7 cellular contexts compared by ENCODE assay signal in the genomic region with DNA sequence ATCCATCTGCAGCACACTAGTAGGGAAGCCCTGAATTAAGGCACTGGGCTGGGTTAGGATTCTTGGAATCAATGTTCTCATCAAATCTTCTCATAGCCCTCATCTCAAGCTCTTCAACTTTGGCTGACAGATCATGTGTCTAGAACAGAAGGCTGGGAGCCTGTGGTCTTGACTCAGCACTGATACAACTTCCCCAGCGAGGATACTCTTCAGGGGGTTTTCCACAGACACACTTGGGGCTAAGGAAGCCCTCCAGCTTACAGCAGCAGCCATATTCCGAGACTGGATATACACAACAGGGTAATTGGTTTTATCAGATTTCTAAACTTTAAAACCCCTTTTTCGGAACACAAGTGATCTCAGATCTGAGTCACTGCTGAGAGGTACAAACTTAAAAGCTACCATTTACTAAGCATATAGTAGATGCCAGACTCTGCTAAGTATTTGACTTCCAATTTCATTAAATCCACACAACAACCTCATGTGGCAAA. TPM values are rescaled to one million over a fixed set of nuclear protein-coding genes. Genes with fewer than 3 reads are reported as not detected.
A peak's percentile ranks its signal among the peaks of the same experiment; 100 is the strongest.
DNase-seq lines count a peak whose midpoint lies in the region; ATAC-seq and TF ChIP-seq lines count a peak whose summit lies in the region.

No MANE protein-coding gene starts in this region.

- no peak for TF ChIP-seq CTCF in fibroblast of villous mesenchyme (IDR thresholded peaks at IDR 0.05; ENCODE audit: insufficient read depth, low read depth, low read length)

- POLR2A ChIA-PET in activated CD4-positive, alpha-beta memory T cell treated with anti-CD3 and anti-CD28 coated beads, Interleukin-2, amount 10 ng/mL, durations not matched to agents 7 days and 5 days (lab: Charles Lee) = interaction anchor here (0.8 to 6.0 kb wide), 9 partner anchors 14 to 337 kb away, joined by 3 to 72 read pairs (median 9); a partner anchor contains a TSS

- H3K4me3 ChIP-seq in fibroblast of villous mesenchyme (ENCODE audit: low read depth, low read length) = no peak overlapping the region

- H3K4me1 Mint-ChIP-seq in activated CD4-positive, alpha-beta memory T cell treated with anti-CD3 and anti-CD28 coated beads, Interleukin-2, amount 10 ng/mL, durations not matched to agents 7 days and 5 days = peaks cover 56% of the 10 kb centered on the region

- H3K4me3 Mint-ChIP-seq in activated CD4-positive, alpha-beta memory T cell treated with anti-CD3 and anti-CD28 coated beads, Interleukin-2, amount 10 ng/mL, durations not matched to agents 7 days and 5 days = no peak overlapping the region

- ATAC-seq in stimulated activated naive CD8-positive, alpha-beta T cell treated with anti-CD3 and anti-CD28 coated beads, Interleukin-15, Interleukin-2, amounts not matched to agents 100 U/mL and 50 U/mL, for 24 hours = peak; percentile 60
- no peak for ATAC-seq in HG02840 (IDR thresholded peaks at IDR 0.05; ENCODE audit: low FRiP score, unreplicated experiment)

- DNase-seq in HS-5 (ENCODE audit: low read depth) = peak; percentile 51
- peak; percentile 37 for DNase-seq in activated CD4-positive, alpha-beta memory T cell treated with anti-CD3 and anti-CD28 coated beads, Interleukin-2, amount 10 ng/mL, durations not matched to agents 7 days and 5 days
- peak; percentile 44 for DNase-seq in fibroblast of villous mesenchyme (ENCODE audit: low read depth)
- peak; percentile 66 for DNase-seq in stimulated activated naive CD8-positive, alpha-beta T cell treated with anti-CD3 and anti-CD28 coated beads, Interleukin-15, Interleukin-2, amounts not matched to agents 100 U/mL and 50 U/mL, for 24 hours
- no peak for DNase-seq in SHP77 treated with DMSO at 0.1 percent for 48 hours (lab: John Stamatoyannopoulos, UW)
- no peak for DNase-seq in NCI-H2227 treated with DMSO at 0.1 percent for 48 hours (lab: John Stamatoyannopoulos, UW)

- peaks cover 7% of the 10 kb centered on the region for H3K36me3 Mint-ChIP-seq in activated CD4-positive, alpha-beta memory T cell treated with anti-CD3 and anti-CD28 coated beads, Interleukin-2, amount 10 ng/mL, durations not matched to agents 7 days and 5 days (ENCODE audit: low read depth)

- CTCF ChIA-PET in activated CD4-positive, alpha-beta memory T cell treated with anti-CD3 and anti-CD28 coated beads, Interleukin-2, amount 10 ng/mL, durations not matched to agents 7 days and 5 days (lab: Charles Lee) = interaction anchor here (0.7 to 13.4 kb wide), 10 partner anchors 9 to 150 kb away, joined by 3 to 372 read pairs (median 5); a partner anchor contains a TSS

- no peaks in the 10 kb centered on the region for H3K9me3 Mint-ChIP-seq in activated CD4-positive, alpha-beta memory T cell treated with anti-CD3 and anti-CD28 coated beads, Interleukin-2, amount 10 ng/mL, durations not matched to agents 7 days and 5 days

- H3K27ac Mint-ChIP-seq in activated CD4-positive, alpha-beta memory T cell treated with anti-CD3 and anti-CD28 coated beads, Interleukin-2, amount 10 ng/mL, durations not matched to agents 7 days and 5 days = peak overlapping the region; percentile 57

- peaks cover 4% of the 10 kb centered on the region for H3K27me3 Mint-ChIP-seq in activated CD4-positive, alpha-beta memory T cell treated with anti-CD3 and anti-CD28 coated beads, Interleukin-2, amount 10 ng/mL, durations not matched to agents 7 days and 5 days

RNA-seq across cellular contexts. Expression of a gene that starts 3.5 kb away (rescaled TPM):
- total RNA-seq in activated CD4-positive, alpha-beta memory T cell treated with anti-CD3 and anti-CD28 coated beads, Interleukin-2, amount 10 ng/mL, durations not matched to agents 7 days and 5 days = 10 to 100 TPM; 34.7 to 34.9 TPM
- total RNA-seq in fibroblast of villous mesenchyme = 22.5 and 28.7 TPM in 2 replicates

RNA-seq across cellular contexts. Expression of a gene that starts 37.7 kb away (rescaled TPM):
- 100 to 1,000 TPM; 600 to 613 TPM for total RNA-seq in activated CD4-positive, alpha-beta memory T cell treated with anti-CD3 and anti-CD28 coated beads, Interleukin-2, amount 10 ng/mL, durations not matched to agents 7 days and 5 days
- 377 and 506 TPM in 2 replicates for total RNA-seq in fibroblast of villous mesenchyme

Comparison
In these comparisons a context has a peak if more than half of its experiments do, and no peak if none do; other contexts are left out.
1. DNase-seq: peak in HS-5 (single experiment), activated CD4-positive, alpha-beta memory T cell treated with anti-CD3 and anti-CD28 coated beads, Interleukin-2, amount 10 ng/mL, durations not matched to agents 7 days and 5 days (single experiment), fibroblast of villous mesenchyme (single experiment) and stimulated activated naive CD8-positive, alpha-beta T cell treated with anti-CD3 and anti-CD28 coated beads, Interleukin-15, Interleukin-2, amounts not matched to agents 100 U/mL and 50 U/mL, for 24 hours (single experiment); none in SHP77 treated with DMSO at 0.1 percent for 48 hours (single experiment) and NCI-H2227 treated with DMSO at 0.1 percent for 48 hours (single experiment).